In the genomic region with DNA sequence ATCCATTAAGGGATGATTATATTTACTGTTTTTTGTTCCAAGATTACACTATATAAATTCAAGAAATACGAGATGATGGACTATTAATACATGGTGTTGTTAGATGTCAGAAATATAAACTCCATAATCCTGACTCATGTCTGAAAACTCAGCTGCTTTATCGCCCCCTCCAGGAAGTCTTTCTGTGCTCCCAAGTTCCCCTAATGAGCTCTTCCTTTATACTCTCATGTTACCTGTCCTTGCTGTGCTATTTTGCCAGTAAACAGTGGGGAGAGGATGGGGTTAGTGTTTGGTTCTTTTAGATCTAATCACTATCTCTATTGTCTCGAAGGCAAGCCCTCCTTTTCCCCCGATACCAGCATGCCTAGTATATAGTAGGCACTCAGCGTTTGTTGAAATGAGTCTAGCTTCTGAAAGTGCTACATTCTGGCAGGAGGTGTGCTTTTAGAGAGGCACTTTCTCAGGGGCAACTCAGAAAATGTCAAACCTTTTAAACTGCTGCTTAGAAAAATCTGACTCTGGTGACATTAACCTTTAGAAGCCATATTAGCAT, we compare ENCODE assay signal across 9 cellular contexts. TPM values are rescaled to one million over a fixed set of nuclear protein-coding genes. Genes with fewer than 3 reads are reported as not detected.
DNase-seq lines count a peak whose midpoint lies in the region; ATAC-seq and TF ChIP-seq lines count a peak whose summit lies in the region.
"Had no signal": no experiment of that assay in that cellular context is flagged by ENCODE, and none has a peak within 500 bp of the region (broad histone marks: within the 10 kb centered on the region; RNA-seq: fewer than 3 reads in every experiment).

No MANE protein-coding gene starts in this region.

- no peak overlapping the region for H3K14ac ChIP-seq in H9 (ENCODE audit: insufficient read depth, low read length)

- intact Hi-C loops in right lobe of liver (cut with DNase I): no loop called here

- TF ChIP-seq POLR2A in right lobe of liver (IDR thresholded peaks at IDR 0.05): no peak

- H4K8ac ChIP-seq in H9 (replicated peaks; ENCODE audit: insufficient read length, low read depth, low read length): no peak overlapping the region

- no peak overlapping the region for H2BK15ac ChIP-seq in H9 (ENCODE audit: low read depth, low read length)

- H3K79me1 ChIP-seq in H9 (ENCODE audit: insufficient read depth, low read depth, low read length, poor library complexity, severe bottlenecking): no peaks in the 10 kb centered on the region

- H3K27me3 ChIP-seq in H9 (ENCODE audit: insufficient read depth, low read length): no peaks in the 10 kb centered on the region
- H3K27me3 ChIP-seq in WERI-Rb-1 (ENCODE audit: insufficient read depth, low read depth, severe bottlenecking): no peaks in the 10 kb centered on the region
- no peaks in the 10 kb centered on the region for H3K27me3 ChIP-seq in right lobe of liver

- H4K91ac ChIP-seq in H9 (ENCODE audit: insufficient read length, low read depth, low read length): no peak overlapping the region

- no CpG with 5 or more reads among the region's 5 CpGs for WGBS in H9 (ENCODE audit: extremely low coverage, insufficient read length, low lambda C conversion rate)
- 46% methylated on average over 5 of the region's 5 CpGs for WGBS in right lobe of liver (ENCODE audit: insufficient coverage, low coverage, low lambda C conversion rate, missing lambda C conversion rate)

- H3T11ph ChIP-seq in H9 (ENCODE audit: low read length): no peak overlapping the region

- DNase-seq in EH (ENCODE audit: low read depth) (peak; percentile 39), H9 (peak; percentile 38), WERI-Rb-1 (peak; percentile 16), right lobe of liver (no peak), NCI-H2029 treated with DMSO at 0.1 percent for 48 hours (lab: John Stamatoyannopoulos, UW) (no peak), D341Med (ENCODE audit: low spot score) (no peak), COLO829 (ENCODE audit: low spot score) (no peak)
- DNase-seq: activated naive CD4-positive, alpha-beta T cell treated with Interleukin-2 at 50 U/mL for 16 hours had no signal

- peaks cover 5% of the 10 kb centered on the region in 2 experiments; a peak in 3 of 4 replicates for H3K4me1 Mint-ChIP-seq in H9

- no peaks in the 10 kb centered on the region for H3K36me3 ChIP-seq in WERI-Rb-1
- no peaks in the 10 kb centered on the region for H3K36me3 ChIP-seq in right lobe of liver

- H4K5ac ChIP-seq in H9 (ENCODE audit: insufficient read length, low read depth, low read length): no peak overlapping the region

- H3K4ac ChIP-seq in H9 (ENCODE audit: low read depth, low read length): no peak overlapping the region

- no peak overlapping the region for H2BK12ac ChIP-seq in H9 (ENCODE audit: insufficient read length, low read depth, low read length)

- H3K27ac ChIP-seq in H9 (ENCODE audit: insufficient read length, low read depth, low read length): no peak overlapping the region
- no peak overlapping the region for H3K27ac ChIP-seq in WERI-Rb-1
- no peak overlapping the region for H3K27ac ChIP-seq in right lobe of liver

- no peaks in the 10 kb centered on the region for H3K9me3 ChIP-seq in H9 (ENCODE audit: control insufficient read depth, low read depth, low read length)
- no peaks in the 10 kb centered on the region for H3K9me3 ChIP-seq in WERI-Rb-1 (ENCODE audit: severe bottlenecking)
- H3K9me3 ChIP-seq in right lobe of liver: no peaks in the 10 kb centered on the region

- no peak overlapping the region for H2AK5ac ChIP-seq in H9 (ENCODE audit: insufficient read length, low read length)

- H3K79me2 ChIP-seq in H9 (ENCODE audit: insufficient read depth, low read length): no peaks in the 10 kb centered on the region

- H3K27me3 Mint-ChIP-seq in H9 (ENCODE audit: low read depth): no peaks in the 10 kb centered on the region; the same call in 1 of the 2 replicates

- H2BK120ac ChIP-seq in H9 (ENCODE audit: low read depth, low read length, poor library complexity, severe bottlenecking): no peak overlapping the region

- H3K23me2 ChIP-seq in H9 (ENCODE audit: insufficient read length, low read depth, low read length, poor library complexity, severe bottlenecking): no peaks in the 10 kb centered on the region

- H2BK5ac ChIP-seq in H9 (ENCODE audit: insufficient read length, low read length): no peak overlapping the region

- no peaks in the 10 kb centered on the region for H4K20me1 ChIP-seq in H9 (ENCODE audit: control insufficient read depth, insufficient read depth, insufficient read length)

- no peak overlapping the region for H3K23ac ChIP-seq in H9 (ENCODE audit: insufficient read length, low read depth, low read length)

- peak overlapping the region; percentile 82 for H2AFZ ChIP-seq in H9 (ENCODE audit: low read length)

- peak; percentile 62 for TF ChIP-seq CTCF in H9 (conservative IDR thresholded peaks at IDR 0.05)
- peak; percentile 44; the same call in 1 of the 2 replicates for TF ChIP-seq CTCF in WERI-Rb-1 (IDR thresholded peaks at IDR 0.05; ENCODE audit: low read depth, low read length)
- TF ChIP-seq CTCF in right lobe of liver (IDR thresholded peaks at IDR 0.05): peak; percentile 14 to 47 (median 34)

- no peak overlapping the region for H3K4me2 ChIP-seq in H9 (ENCODE audit: insufficient read depth, insufficient read length, low read length)

- H3K18ac ChIP-seq in H9 (ENCODE audit: insufficient read length, low read depth, low read length): no peak overlapping the region

- H3K9ac ChIP-seq in H9 (ENCODE audit: extremely low read depth, insufficient read length, low read length): no peak overlapping the region

- H3K36me3 Mint-ChIP-seq in H9 (ENCODE audit: insufficient read depth in 1 of 3, low read depth in 3 of 3): peaks cover 0 to 2% (median 0%) of the 10 kb centered on the region in 3 experiments; a peak in 2 of 7 replicates

- H3K4me1 ChIP-seq in H9 (ENCODE audit: insufficient read depth, low read length): peaks cover 2% of the 10 kb centered on the region; the same call in 1 of the 2 replicates
- no peaks in the 10 kb centered on the region for H3K4me1 ChIP-seq in right lobe of liver

- H3K4me3 Mint-ChIP-seq in H9: no peak overlapping the region; a peak in 1 of 5 replicates

- peaks cover 0 to 3% of the 10 kb centered on the region in 2 experiments; a peak in 2 of 5 replicates for H3K9me3 Mint-ChIP-seq in H9

- H3K4me3 ChIP-seq in WERI-Rb-1 (ENCODE audit: low read depth, low read length): no peak overlapping the region
- H3K4me3 ChIP-seq in right lobe of liver: no peak overlapping the region

- peak overlapping the region in 2 of 3 experiments; percentile 51 to 57; a peak in 2 of 7 replicates for H3K27ac Mint-ChIP-seq in H9

- peak; percentile 48 to 60 (median 58) for ATAC-seq in right lobe of liver
- ATAC-seq in HG03175 (IDR thresholded peaks at IDR 0.05; ENCODE audit: unreplicated experiment): no peak

- no peak overlapping the region for H2BK20ac ChIP-seq in H9 (ENCODE audit: low read depth, low read length, poor library complexity, severe bottlenecking)

- no peak overlapping the region for H3K56ac ChIP-seq in H9 (ENCODE audit: insufficient read length, low read depth, low read length)

RNA-seq across cellular contexts. Expression of gene BARD1, which starts 21.4 kb away (rescaled TPM):
- total RNA-seq in H9 (2021) (30.6 and 34.6 TPM in 2 replicates), right lobe of liver (1 to 10 TPM; 1.8 to 6.1 (median 2.2) TPM)

Comparison
In these comparisons a context has a peak if more than half of its experiments do, and no peak if none do; other contexts are left out.
1. DNase-seq: peak in EH (single experiment), H9 (single experiment) and WERI-Rb-1 (single experiment); none in right lobe of liver (0 of 3), NCI-H2029 treated with DMSO at 0.1 percent for 48 hours (single experiment), D341Med (single experiment) and COLO829 (single experiment).
2. Peak in every context shown above with its lines, with median percentiles within 50 percentile points of each other: CTCF ChIP-seq.